In genomic region chr22:50236731-50237409, GRCh38 we compare ENCODE assay signal across 8 cellular contexts. TPM values are rescaled to one million over a fixed set of nuclear protein-coding genes. Genes with fewer than 3 reads are reported as not detected.
DNase-seq lines count a peak whose midpoint lies in the region; ATAC-seq, FAIRE-seq and TF ChIP-seq lines count a peak whose summit lies in the region.

No MANE protein-coding gene starts in this region.

- H2AFZ ChIP-seq in SK-N-SH (ENCODE audit: low read depth): no peak overlapping the region

- WGBS in SK-N-SH (ENCODE audit: low lambda C conversion rate): 69% methylated on average over 5 of the region's 11 CpGs

- no peak for ATAC-seq in GM19452 (IDR thresholded peaks at IDR 0.05; ENCODE audit: unreplicated experiment)
- ATAC-seq in HG03175 (IDR thresholded peaks at IDR 0.05; ENCODE audit: unreplicated experiment): no peak

- no peak overlapping the region for H3K4me3 ChIP-seq in BE2C (ENCODE audit: low read depth, low read length)
- H3K4me3 ChIP-seq in SK-N-SH (ENCODE audit: low read depth in 2 of 2, low read length in 1 of 2): no peak overlapping the region

- H3K36me3 ChIP-seq in BE2C: peaks cover 18% of the 10 kb centered on the region
- H3K36me3 ChIP-seq in SK-N-SH (replicated peaks in 1 of 2; ENCODE audit: control insufficient read depth in 1 of 2, insufficient read depth in 2 of 2, low read length in 1 of 2): peaks cover 4 to 11% of the 10 kb centered on the region in 2 experiments

- TF ChIP-seq CTCF in BE2C (IDR thresholded peaks at IDR 0.05; ENCODE audit: low read depth, low read length): peak; percentile 64
- peak; percentile 55 for TF ChIP-seq CTCF in SK-N-SH (IDR thresholded peaks at IDR 0.05)

- FAIRE-seq in GM12891 (lab: Jason Lieb, UNC): peak; percentile 48

- TF ChIP-seq POLR2A in GM12891 (IDR thresholded peaks at IDR 0.05; ENCODE audit: low read depth, low read length): no peak

- CTCF ChIA-PET in SK-N-SH (lab: Yijun Ruan, JAX): interaction anchor here (0.6 to 3.5 kb wide), 23 partner anchors 9 to 468 kb away, joined by 3 to 19 read pairs (median 4); partner anchors contain the start of genes HDAC10 and SCO2

- H3K4me1 ChIP-seq in BE2C: no peaks in the 10 kb centered on the region
- H3K4me1 ChIP-seq in SK-N-SH (ENCODE audit: control insufficient read depth in 1 of 2, insufficient read depth in 2 of 2, low read depth in 1 of 2, low read length in 1 of 2): peaks cover 0 to 9% of the 10 kb centered on the region in 2 experiments; a peak in 1 of 4 replicates

- peak; percentile 31 for DNase-seq in BE2C
- DNase-seq in GM12891 (ENCODE audit: insufficient read length, low spot score): no peak
- DNase-seq in SK-N-SH: no peak
- peak; percentile 55 for DNase-seq in iPS-NIHi11 (ENCODE audit: low spot score)
- no peak for DNase-seq in DMS153 (lab: John Stamatoyannopoulos, UW)
- DNase-seq in GM03348 (ENCODE audit: low spot score): no peak

- peaks cover 11% of the 10 kb centered on the region for H3F3A ChIP-seq in SK-N-SH (replicated peaks; ENCODE audit: insufficient read depth)

- no peak overlapping the region for H3K27ac ChIP-seq in SK-N-SH (ENCODE audit: low read depth in 2 of 2, low read length in 1 of 2)

- peaks cover 74% of the 10 kb centered on the region for H3K79me2 ChIP-seq in SK-N-SH (ENCODE audit: insufficient read depth)

- peaks cover 46% of the 10 kb centered on the region for H4K20me1 ChIP-seq in SK-N-SH (ENCODE audit: insufficient read depth)

- POLR2A ChIA-PET in SK-N-SH (lab: Yijun Ruan, JAX): no interaction called here

- H3K9me2 ChIP-seq in SK-N-SH: no peaks in the 10 kb centered on the region

- no peak for TF ChIP-seq EP300 in SK-N-SH (IDR thresholded peaks at IDR 0.05; ENCODE audit: borderline replicate concordance in 1 of 2, low read depth in 1 of 2, low read length in 1 of 2)

- peak; percentile 45 for TF ChIP-seq RAD21 in SK-N-SH (IDR thresholded peaks at IDR 0.05; ENCODE audit: low read length)

- H3K9me3 ChIP-seq in BE2C: no peaks in the 10 kb centered on the region; the same call in 1 of the 2 replicates
- H3K9me3 ChIP-seq in SK-N-SH: no peaks in the 10 kb centered on the region

- no peak overlapping the region for H3K4me2 ChIP-seq in SK-N-SH

- no peak overlapping the region for H3K9ac ChIP-seq in SK-N-SH

- no peaks in the 10 kb centered on the region for H3K27me3 ChIP-seq in BE2C
- H3K27me3 ChIP-seq in SK-N-SH (ENCODE audit: insufficient read depth): no peaks in the 10 kb centered on the region

TF ChIP-seq in GM12891, 5 proteins besides CTCF, POLR2A, EP300 and RAD21:
- TF ChIP-seq POLR2AphosphoS5 (IDR thresholded peaks at IDR 0.05; ENCODE audit: low read depth, low read length) (no peak), TAF1 (IDR thresholded peaks at IDR 0.05; ENCODE audit: low read depth, low read length) (no peak), SPI1 (IDR thresholded peaks at IDR 0.05; ENCODE audit: low read depth, low read length) (no peak)

TF ChIP-seq in SK-N-SH, 30 proteins besides CTCF, POLR2A, EP300 and RAD21:
- TF ChIP-seq SMC3 (IDR thresholded peaks at IDR 0.05; ENCODE audit: low read depth, low read length): peak; percentile 37
- no peak for TF ChIP-seq SIN3A (IDR thresholded peaks at IDR 0.05; ENCODE audit: borderline replicate concordance, low read depth, low read length)

RNA-seq across cellular contexts. Expression of gene TUBGCP6, which starts 8.0 kb away (rescaled TPM):
- 80.6 TPM for polyA plus RNA-seq in BE2C (2012; ENCODE audit: insufficient read depth, insufficient read length, low read depth)
- polyA plus RNA-seq in GM12891 (2012; ENCODE audit: low read depth, missing spikeins): 25.2 TPM
- 40.4 and 42.8 TPM in 2 replicates for polyA plus RNA-seq in SK-N-SH (2012; rRNA removed)
- polyA plus RNA-seq in SK-N-SH (2012; cell fraction: cytosol; rRNA removed): 4.9 and 9.1 TPM in 2 replicates
- polyA plus RNA-seq in SK-N-SH (2012; cell fraction: nucleus; rRNA removed): 290 and 343 TPM in 2 replicates

RNA-seq across cellular contexts. Expression of gene HDAC10, which starts 14.2 kb away (rescaled TPM):
- 151 TPM for polyA plus RNA-seq in BE2C (2012; ENCODE audit: insufficient read depth, insufficient read length, low read depth)
- 32.6 TPM for polyA plus RNA-seq in GM12891 (2012; ENCODE audit: low read depth, missing spikeins)
- polyA plus RNA-seq in SK-N-SH (2012; rRNA removed): 51.9 and 55.1 TPM in 2 replicates
- polyA plus RNA-seq in SK-N-SH (2012; cell fraction: cytosol; rRNA removed): 6.6 and 12.2 TPM in 2 replicates
- polyA plus RNA-seq in SK-N-SH (2012; cell fraction: nucleus; rRNA removed): 513 and 740 TPM in 2 replicates

RNA-seq across cellular contexts. Expression of gene MAPK12, which starts 24.6 kb away (rescaled TPM):
- polyA plus RNA-seq in BE2C (2012; ENCODE audit: insufficient read depth, insufficient read length, low read depth): 189 TPM
- 11.3 TPM for polyA plus RNA-seq in GM12891 (2012; ENCODE audit: low read depth, missing spikeins)
- 118 TPM in 2 replicates for polyA plus RNA-seq in SK-N-SH (2012; rRNA removed)
- 43.8 and 58.3 TPM in 2 replicates for polyA plus RNA-seq in SK-N-SH (2012; cell fraction: cytosol; rRNA removed)
- 480 and 590 TPM in 2 replicates for polyA plus RNA-seq in SK-N-SH (2012; cell fraction: nucleus; rRNA removed)

RNA-seq across cellular contexts. Expression of gene MAPK11, which starts 33.3 kb away (rescaled TPM):
- polyA plus RNA-seq in BE2C (2012; ENCODE audit: insufficient read depth, insufficient read length, low read depth): 38.3 TPM
- 4.8 TPM for polyA plus RNA-seq in GM12891 (2012; ENCODE audit: low read depth, missing spikeins)
- polyA plus RNA-seq in SK-N-SH (2012; rRNA removed): 36.0 and 38.3 TPM in 2 replicates
- polyA plus RNA-seq in SK-N-SH (2012; cell fraction: cytosol; rRNA removed): 9.2 and 14.0 TPM in 2 replicates
- 182 and 260 TPM in 2 replicates for polyA plus RNA-seq in SK-N-SH (2012; cell fraction: nucleus; rRNA removed)

RNA-seq across cellular contexts. Expression of gene SELENOO, which starts 36.1 kb away (rescaled TPM):
- polyA plus RNA-seq in BE2C (2012; ENCODE audit: insufficient read depth, insufficient read length, low read depth): 55.3 TPM
- 10.4 TPM for polyA plus RNA-seq in GM12891 (2012; ENCODE audit: low read depth, missing spikeins)
- 23.3 and 26.7 TPM in 2 replicates for polyA plus RNA-seq in SK-N-SH (2012; rRNA removed)
- 6.7 and 11.5 TPM in 2 replicates for polyA plus RNA-seq in SK-N-SH (2012; cell fraction: cytosol; rRNA removed)
- polyA plus RNA-seq in SK-N-SH (2012; cell fraction: nucleus; rRNA removed): 121 and 176 TPM in 2 replicates

Comparison
In these comparisons a context has a peak if more than half of its experiments do, and no peak if none do; other contexts are left out.
1. DNase-seq: peak in BE2C (single experiment) and iPS-NIHi11 (single experiment); none in GM12891 (single experiment), SK-N-SH (single experiment), DMS153 (single experiment) and GM03348 (single experiment).